Comparison of ENCODE assay signal across 17 cellular contexts in the genomic region with DNA sequence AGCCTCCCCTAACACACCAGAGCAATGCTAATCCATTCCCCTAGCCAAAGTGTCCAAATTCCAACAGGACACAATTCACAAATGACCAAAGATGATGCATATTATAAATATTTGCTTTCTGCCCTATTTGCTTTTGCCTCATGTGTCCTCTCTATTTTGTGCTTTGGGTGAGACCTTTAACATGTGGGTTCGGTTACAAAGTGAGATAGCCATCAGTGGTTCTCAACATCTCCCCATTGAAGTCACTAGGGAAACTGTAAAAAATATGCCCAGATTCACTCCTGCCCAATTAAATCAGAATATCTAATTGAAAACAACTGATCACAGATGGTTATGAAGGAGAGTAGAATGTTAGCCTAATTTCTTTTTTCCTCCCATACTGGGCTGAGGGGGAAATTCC.
DNase-seq lines count a peak whose midpoint lies in the region; ATAC-seq, FAIRE-seq and TF ChIP-seq lines count a peak whose summit lies in the region.
"Had no signal": no experiment of that assay in that cellular context is flagged by ENCODE, and none has a peak within 500 bp of the region (broad histone marks: within the 10 kb centered on the region; RNA-seq: fewer than 3 reads in every experiment).

No MANE protein-coding gene starts in this region.

- DNase-seq in natural killer cell (no peak), M059J (ENCODE audit: low read depth) (peak; percentile 39), fibroblast of gingiva (ENCODE audit: low read depth) (peak; percentile 38), mesendoderm (no peak), endodermal cell (no peak), pancreas (no peak)
- DNase-seq in natural killer cell treated with Interleukin-12 subunit alpha and Interleukin-12 subunit beta and Interleukin-15 and Interleukin-18, amount 100 ng/mL, for 72 hours (ENCODE audit: low spot score): no peak
- DNase-seq in activated CD8-positive, alpha-beta memory T cell treated with anti-CD3 and anti-CD28 coated beads, Interleukin-2, amount 10 ng/mL, durations not matched to agents 7 days and 5 days: no peak
- DNase-seq: CD4-positive, alpha-beta T cell; DMS79; MG63; NCI-H1105; NCI-H1694; NCI-H524; SHP77 had no signal

- no peak overlapping the region for H3K4me2 ChIP-seq in mesendoderm (ENCODE audit: low read length)

- no peak overlapping the region for H4K8ac ChIP-seq in mesendoderm (ENCODE audit: low read depth, low read length)

- no peak overlapping the region for H3K23ac ChIP-seq in mesendoderm (ENCODE audit: low read length)

- no peaks in the 10 kb centered on the region for H3K79me1 ChIP-seq in mesendoderm (ENCODE audit: low read length)

- H3K4me3 Mint-ChIP-seq in natural killer cell: peak overlapping the region; percentile 0
- H3K4me3 Mint-ChIP-seq in natural killer cell treated with Interleukin-12 subunit alpha and Interleukin-12 subunit beta and Interleukin-15 and Interleukin-18, amount 100 ng/mL, for 72 hours: no peak overlapping the region
- H3K4me3 Mint-ChIP-seq in endodermal cell: no peak overlapping the region
- H3K4me3 Mint-ChIP-seq in activated CD8-positive, alpha-beta memory T cell treated with anti-CD3 and anti-CD28 coated beads, Interleukin-2, amount 10 ng/mL, durations not matched to agents 7 days and 5 days: no peak overlapping the region
- H3K4me3 Mint-ChIP-seq: CD4-positive, alpha-beta T cell had no signal

- no peak overlapping the region for H2BK5ac ChIP-seq in mesendoderm (ENCODE audit: low read length)

- CTCF ChIA-PET in activated CD8-positive, alpha-beta memory T cell treated with anti-CD3 and anti-CD28 coated beads, Interleukin-2, amount 10 ng/mL, durations not matched to agents 7 days and 5 days (lab: Charles Lee): no interaction called here

- ATAC-seq in natural killer cell: peak in 2 of 3 donors; percentile 53 to 81
- no peak for ATAC-seq in natural killer cell treated with Interleukin-12 subunit alpha and Interleukin-12 subunit beta and Interleukin-15 and Interleukin-18, amount 100 ng/mL, for 72 hours
- ATAC-seq in pancreas: no peak
- no peak for ATAC-seq in activated CD8-positive, alpha-beta memory T cell treated with anti-CD3 and anti-CD28 coated beads, Interleukin-2, amount 10 ng/mL, durations not matched to agents 7 days and 5 days

- no peak overlapping the region for H4K5ac ChIP-seq in mesendoderm (ENCODE audit: low read length)

- no peak for FAIRE-seq in pancreas (lab: Jason Lieb, UNC)
- FAIRE-seq: G401.6, GM12891 had no signal

- no peak overlapping the region for H2BK120ac ChIP-seq in mesendoderm (ENCODE audit: low read depth, low read length)

- H2AK5ac ChIP-seq in mesendoderm (ENCODE audit: low read length): no peak overlapping the region

- peak overlapping the region in 1 of 2 donors; percentile 8 for H3K27ac Mint-ChIP-seq in natural killer cell
- H3K27ac Mint-ChIP-seq in natural killer cell treated with Interleukin-12 subunit alpha and Interleukin-12 subunit beta and Interleukin-15 and Interleukin-18, amount 100 ng/mL, for 72 hours: no peak overlapping the region
- H3K27ac Mint-ChIP-seq in endodermal cell: no peak overlapping the region
- no peak overlapping the region for H3K27ac Mint-ChIP-seq in activated CD8-positive, alpha-beta memory T cell treated with anti-CD3 and anti-CD28 coated beads, Interleukin-2, amount 10 ng/mL, durations not matched to agents 7 days and 5 days
- H3K27ac Mint-ChIP-seq: CD4-positive, alpha-beta T cell had no signal

- H3K27me3 Mint-ChIP-seq in natural killer cell (ENCODE audit: low read depth in 2 of 2) (peaks cover 8% of the 10 kb centered on the region in 2 donors), endodermal cell (ENCODE audit: insufficient read depth) (peaks cover 4% of the 10 kb centered on the region)
- H3K27me3 Mint-ChIP-seq in natural killer cell treated with Interleukin-12 subunit alpha and Interleukin-12 subunit beta and Interleukin-15 and Interleukin-18, amount 100 ng/mL, for 72 hours: peaks cover 7 to 22% of the 10 kb centered on the region in 2 donors
- peaks cover 12% of the 10 kb centered on the region for H3K27me3 Mint-ChIP-seq in activated CD8-positive, alpha-beta memory T cell treated with anti-CD3 and anti-CD28 coated beads, Interleukin-2, amount 10 ng/mL, durations not matched to agents 7 days and 5 days
- H3K27me3 Mint-ChIP-seq: CD4-positive, alpha-beta T cell had no signal

- H3K9me3 ChIP-seq in endodermal cell (ENCODE audit: control insufficient read depth, low read length) (no peaks in the 10 kb centered on the region), pancreas (no peaks in the 10 kb centered on the region)

- no peak overlapping the region for H3K56ac ChIP-seq in mesendoderm (ENCODE audit: low read length)

- H2BK15ac ChIP-seq in mesendoderm (replicated peaks; ENCODE audit: low read depth): no peak overlapping the region

- H3K9ac ChIP-seq in mesendoderm (ENCODE audit: low read length) (no peak overlapping the region), endodermal cell (ENCODE audit: extremely low read depth, low read length, poor library complexity, severe bottlenecking) (no peak overlapping the region)

- intact Hi-C loops in natural killer cell (cut with micrococcal nuclease): no loop called here
- intact Hi-C loops in pancreas (cut with DNase I): no loop called here

- no peaks in the 10 kb centered on the region for H3K79me2 ChIP-seq in mesendoderm (ENCODE audit: control insufficient read depth, insufficient read depth, low read length)

- H3K27me3 ChIP-seq in mesendoderm (ENCODE audit: insufficient read depth, low read length, poor library complexity): no peaks in the 10 kb centered on the region
- no peaks in the 10 kb centered on the region for H3K27me3 ChIP-seq in endodermal cell (ENCODE audit: control insufficient read depth, insufficient read depth, low read length, poor library complexity, severe bottlenecking)
- H3K27me3 ChIP-seq in pancreas: no peaks in the 10 kb centered on the region
- H3K27me3 ChIP-seq: MG63 had no signal

- H3K27ac ChIP-seq in mesendoderm (ENCODE audit: low read depth, low read length) (no peak overlapping the region), endodermal cell (ENCODE audit: low read depth, low read length) (no peak overlapping the region), pancreas (no peak overlapping the region)

- H3K4me3 ChIP-seq in mesendoderm (ENCODE audit: low read length): no peak overlapping the region
- no peak overlapping the region for H3K4me3 ChIP-seq in endodermal cell (ENCODE audit: low read length)
- no peak overlapping the region for H3K4me3 ChIP-seq in pancreas
- H3K4me3 ChIP-seq: MG63 had no signal

- no peaks in the 10 kb centered on the region for H3K4me1 ChIP-seq in mesendoderm (ENCODE audit: control insufficient read depth, low read depth, low read length)
- peaks cover 5% of the 10 kb centered on the region for H3K4me1 ChIP-seq in endodermal cell (ENCODE audit: control insufficient read depth, insufficient read depth, low read length)
- no peaks in the 10 kb centered on the region for H3K4me1 ChIP-seq in pancreas

- no peak overlapping the region for H3K4ac ChIP-seq in mesendoderm (ENCODE audit: low read depth, low read length)

- H3K36me3 ChIP-seq in mesendoderm (ENCODE audit: control insufficient read depth, insufficient read depth, low read length) (no peaks in the 10 kb centered on the region), endodermal cell (ENCODE audit: control insufficient read depth, insufficient read depth, low read length) (no peaks in the 10 kb centered on the region), pancreas (no peaks in the 10 kb centered on the region)

- no CpG with 5 or more reads among the region's 1 CpG for WGBS in mesendoderm (ENCODE audit: extremely low coverage, insufficient coverage, low lambda C conversion rate)
- WGBS in endodermal cell (ENCODE audit: insufficient coverage in 1 of 2, insufficient read length in 1 of 2), 2 experiments: 100% methylated on average over 1 of the region's 1 CpG
- WGBS in pancreas, 2 donors: 56 to 57% methylated on average over 1 of the region's 1 CpG

- H3K36me3 Mint-ChIP-seq in natural killer cell (no peaks in the 10 kb centered on the region), endodermal cell (ENCODE audit: low read depth) (peaks cover 3% of the 10 kb centered on the region)
- H3K36me3 Mint-ChIP-seq in natural killer cell treated with Interleukin-12 subunit alpha and Interleukin-12 subunit beta and Interleukin-15 and Interleukin-18, amount 100 ng/mL, for 72 hours: peaks cover 4% of the 10 kb centered on the region
- no peaks in the 10 kb centered on the region for H3K36me3 Mint-ChIP-seq in activated CD8-positive, alpha-beta memory T cell treated with anti-CD3 and anti-CD28 coated beads, Interleukin-2, amount 10 ng/mL, durations not matched to agents 7 days and 5 days

- no peak overlapping the region for H3K18ac ChIP-seq in mesendoderm (ENCODE audit: low read length)

- H3K4me1 Mint-ChIP-seq in natural killer cell: peaks cover 16 to 25% of the 10 kb centered on the region in 2 donors
- peaks cover 0 to 12% of the 10 kb centered on the region in 2 donors for H3K4me1 Mint-ChIP-seq in natural killer cell treated with Interleukin-12 subunit alpha and Interleukin-12 subunit beta and Interleukin-15 and Interleukin-18, amount 100 ng/mL, for 72 hours (ENCODE audit: low read depth in 2 of 2)
- H3K4me1 Mint-ChIP-seq in endodermal cell: no peaks in the 10 kb centered on the region
- no peaks in the 10 kb centered on the region for H3K4me1 Mint-ChIP-seq in activated CD8-positive, alpha-beta memory T cell treated with anti-CD3 and anti-CD28 coated beads, Interleukin-2, amount 10 ng/mL, durations not matched to agents 7 days and 5 days

- H3K9me3 Mint-ChIP-seq in natural killer cell (peaks cover 0 to 5% of the 10 kb centered on the region in 2 donors), endodermal cell (peaks cover 10% of the 10 kb centered on the region)
- H3K9me3 Mint-ChIP-seq in natural killer cell treated with Interleukin-12 subunit alpha and Interleukin-12 subunit beta and Interleukin-15 and Interleukin-18, amount 100 ng/mL, for 72 hours: no peaks in the 10 kb centered on the region
- no peaks in the 10 kb centered on the region for H3K9me3 Mint-ChIP-seq in activated CD8-positive, alpha-beta memory T cell treated with anti-CD3 and anti-CD28 coated beads, Interleukin-2, amount 10 ng/mL, durations not matched to agents 7 days and 5 days (ENCODE audit: low read depth)

- TF ChIP-seq CTCF in natural killer cell (IDR thresholded peaks at IDR 0.05): no peak
- no peak for TF ChIP-seq CTCF in endodermal cell (conservative IDR thresholded peaks at IDR 0.05)
- no peak for TF ChIP-seq CTCF in pancreas (IDR thresholded peaks at IDR 0.05)

Comparison
In these comparisons a context has a peak if more than half of its experiments do, and no peak if none do; other contexts are left out.
1. ATAC-seq: peak in natural killer cell (2 of 3); none in natural killer cell treated with Interleukin-12 subunit alpha and Interleukin-12 subunit beta and Interleukin-15 and Interleukin-18, amount 100 ng/mL, for 72 hours (0 of 2), pancreas (0 of 4) and activated CD8-positive, alpha-beta memory T cell treated with anti-CD3 and anti-CD28 coated beads, Interleukin-2, amount 10 ng/mL, durations not matched to agents 7 days and 5 days (single experiment).
2. DNase-seq: peak in M059J (single experiment) and fibroblast of gingiva (single experiment); none in natural killer cell (single experiment), natural killer cell treated with Interleukin-12 subunit alpha and Interleukin-12 subunit beta and Interleukin-15 and Interleukin-18, amount 100 ng/mL, for 72 hours (single experiment), mesendoderm (single experiment), endodermal cell (single experiment), pancreas (0 of 6) and activated CD8-positive, alpha-beta memory T cell treated with anti-CD3 and anti-CD28 coated beads, Interleukin-2, amount 10 ng/mL, durations not matched to agents 7 days and 5 days (single experiment).